Comparison of ENCODE assay signal across 2 cellular contexts in the genomic region with DNA sequence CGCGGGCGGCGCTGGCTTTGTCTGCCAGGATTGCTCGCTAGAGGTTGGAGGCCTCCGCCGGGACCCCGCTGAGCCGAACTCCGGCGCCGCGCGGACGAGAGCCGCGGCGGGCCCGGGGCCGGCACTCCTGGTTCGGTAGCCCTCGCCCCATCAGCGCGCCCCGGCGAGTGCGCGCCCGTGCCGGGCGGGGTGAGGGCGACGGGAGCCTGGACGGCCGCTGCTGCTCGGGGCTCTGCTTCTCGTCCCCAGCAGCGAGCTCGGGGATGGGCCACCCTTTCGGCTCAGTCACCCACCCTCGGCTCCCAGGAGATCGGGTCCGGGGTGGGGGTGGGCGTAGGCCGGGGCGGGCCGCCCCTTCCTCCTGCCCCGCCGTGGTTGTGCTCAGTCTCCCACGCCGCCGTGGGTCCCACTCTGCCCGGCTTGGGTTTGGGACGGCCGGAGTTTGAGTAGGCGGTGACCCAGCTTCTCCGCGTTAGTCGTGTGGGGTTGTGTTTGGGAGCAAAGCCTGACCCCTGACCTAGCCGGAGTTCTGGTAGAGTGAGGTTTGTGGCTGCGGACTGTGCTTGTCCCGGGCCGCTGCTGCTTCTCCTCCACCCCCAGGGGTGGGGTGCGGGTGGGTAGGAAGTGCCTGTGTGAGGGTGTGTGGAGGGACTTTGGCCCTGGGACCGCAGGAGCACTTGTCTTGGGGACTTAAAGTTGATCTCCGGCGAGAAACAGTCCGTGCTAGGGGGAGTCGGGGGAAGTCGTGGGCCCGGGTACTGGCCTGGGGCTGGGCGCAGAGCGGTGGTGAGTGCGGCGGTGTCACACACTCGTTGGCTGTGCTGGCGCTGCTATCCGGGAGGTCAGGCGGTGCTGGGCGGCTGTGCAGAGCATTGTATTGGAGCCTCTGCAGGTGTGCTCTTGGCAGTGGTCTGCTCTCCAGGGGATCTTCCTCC.
TF ChIP-seq lines count a peak whose summit lies in the region.

No MANE protein-coding gene starts in this region.

TF ChIP-seq in A549, 52 proteins besides CTCF, POLR2A, EP300 and RAD21:
- 0 out of 5 replicates have a peak, but pooled peaks of 1 of the 2 experiments have one; percentile 21 for TF ChIP-seq JUN (IDR thresholded peaks at IDR 0.05)
- no peak for TF ChIP-seq SREBF2 (IDR thresholded peaks at IDR 0.05)

TF ChIP-seq in HepG2, 621 proteins besides CTCF, POLR2A, EP300 and RAD21 (continues in another document):
- TF ChIP-seq, protein P1, sequence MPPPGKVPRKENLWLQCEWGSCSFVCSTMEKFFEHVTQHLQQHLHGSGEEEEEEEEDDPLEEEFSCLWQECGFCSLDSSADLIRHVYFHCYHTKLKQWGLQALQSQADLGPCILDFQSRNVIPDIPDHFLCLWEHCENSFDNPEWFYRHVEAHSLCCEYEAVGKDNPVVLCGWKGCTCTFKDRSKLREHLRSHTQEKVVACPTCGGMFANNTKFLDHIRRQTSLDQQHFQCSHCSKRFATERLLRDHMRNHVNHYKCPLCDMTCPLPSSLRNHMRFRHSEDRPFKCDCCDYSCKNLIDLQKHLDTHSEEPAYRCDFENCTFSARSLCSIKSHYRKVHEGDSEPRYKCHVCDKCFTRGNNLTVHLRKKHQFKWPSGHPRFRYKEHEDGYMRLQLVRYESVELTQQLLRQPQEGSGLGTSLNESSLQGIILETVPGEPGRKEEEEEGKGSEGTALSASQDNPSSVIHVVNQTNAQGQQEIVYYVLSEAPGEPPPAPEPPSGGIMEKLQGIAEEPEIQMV (CRISPR knock-in tag; IDR thresholded peaks at IDR 0.05; ENCODE audit: low read depth) = no peak
- TF ChIP-seq PHF8 (CRISPR knock-in tag; IDR thresholded peaks at IDR 0.05) = peak; percentile 46
- TF ChIP-seq PAF1 (CRISPR knock-in tag; IDR thresholded peaks at IDR 0.05) = no peak
- TF ChIP-seq, protein P2, sequence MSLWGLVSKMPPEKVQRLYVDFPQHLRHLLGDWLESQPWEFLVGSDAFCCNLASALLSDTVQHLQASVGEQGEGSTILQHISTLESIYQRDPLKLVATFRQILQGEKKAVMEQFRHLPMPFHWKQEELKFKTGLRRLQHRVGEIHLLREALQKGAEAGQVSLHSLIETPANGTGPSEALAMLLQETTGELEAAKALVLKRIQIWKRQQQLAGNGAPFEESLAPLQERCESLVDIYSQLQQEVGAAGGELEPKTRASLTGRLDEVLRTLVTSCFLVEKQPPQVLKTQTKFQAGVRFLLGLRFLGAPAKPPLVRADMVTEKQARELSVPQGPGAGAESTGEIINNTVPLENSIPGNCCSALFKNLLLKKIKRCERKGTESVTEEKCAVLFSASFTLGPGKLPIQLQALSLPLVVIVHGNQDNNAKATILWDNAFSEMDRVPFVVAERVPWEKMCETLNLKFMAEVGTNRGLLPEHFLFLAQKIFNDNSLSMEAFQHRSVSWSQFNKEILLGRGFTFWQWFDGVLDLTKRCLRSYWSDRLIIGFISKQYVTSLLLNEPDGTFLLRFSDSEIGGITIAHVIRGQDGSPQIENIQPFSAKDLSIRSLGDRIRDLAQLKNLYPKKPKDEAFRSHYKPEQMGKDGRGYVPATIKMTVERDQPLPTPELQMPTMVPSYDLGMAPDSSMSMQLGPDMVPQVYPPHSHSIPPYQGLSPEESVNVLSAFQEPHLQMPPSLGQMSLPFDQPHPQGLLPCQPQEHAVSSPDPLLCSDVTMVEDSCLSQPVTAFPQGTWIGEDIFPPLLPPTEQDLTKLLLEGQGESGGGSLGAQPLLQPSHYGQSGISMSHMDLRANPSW (CRISPR knock-in tag; IDR thresholded peaks at IDR 0.05; ENCODE audit: borderline replicate concordance) = no peak
- TF ChIP-seq ZMYM2 (CRISPR knock-in tag; IDR thresholded peaks at IDR 0.05) = no peak
- TF ChIP-seq PLRG1 (conservative IDR thresholded peaks at IDR 0.05) = no peak
- 0 out of 2 replicates have a peak, but pooled peaks have one; percentile 20 for TF ChIP-seq ZNF446 (CRISPR knock-in tag; IDR thresholded peaks at IDR 0.05)
- no peak for TF ChIP-seq ISL2 (CRISPR knock-in tag; IDR thresholded peaks at IDR 0.05)
- TF ChIP-seq GFI1 (CRISPR knock-in tag; IDR thresholded peaks at IDR 0.05; ENCODE audit: borderline replicate concordance) = no peak
- TF ChIP-seq FOXP1 (IDR thresholded peaks at IDR 0.05) = no peak
- TF ChIP-seq FOXP1 (CRISPR knock-in tag; IDR thresholded peaks at IDR 0.05) = no peak
- peak; percentile 31; the same call in 1 of the 2 replicates for TF ChIP-seq ZBTB7B (CRISPR knock-in tag; IDR thresholded peaks at IDR 0.05)
- TF ChIP-seq, protein P3, sequence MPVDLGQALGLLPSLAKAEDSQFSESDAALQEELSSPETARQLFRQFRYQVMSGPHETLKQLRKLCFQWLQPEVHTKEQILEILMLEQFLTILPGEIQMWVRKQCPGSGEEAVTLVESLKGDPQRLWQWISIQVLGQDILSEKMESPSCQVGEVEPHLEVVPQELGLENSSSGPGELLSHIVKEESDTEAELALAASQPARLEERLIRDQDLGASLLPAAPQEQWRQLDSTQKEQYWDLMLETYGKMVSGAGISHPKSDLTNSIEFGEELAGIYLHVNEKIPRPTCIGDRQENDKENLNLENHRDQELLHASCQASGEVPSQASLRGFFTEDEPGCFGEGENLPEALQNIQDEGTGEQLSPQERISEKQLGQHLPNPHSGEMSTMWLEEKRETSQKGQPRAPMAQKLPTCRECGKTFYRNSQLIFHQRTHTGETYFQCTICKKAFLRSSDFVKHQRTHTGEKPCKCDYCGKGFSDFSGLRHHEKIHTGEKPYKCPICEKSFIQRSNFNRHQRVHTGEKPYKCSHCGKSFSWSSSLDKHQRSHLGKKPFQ (CRISPR knock-in tag; IDR thresholded peaks at IDR 0.05; ENCODE audit: insufficient replicate concordance) = peak; percentile 26
- TF ChIP-seq ZNF235 (CRISPR knock-in tag; IDR thresholded peaks at IDR 0.05; ENCODE audit: borderline replicate concordance) = no peak
- TF ChIP-seq, protein P4, sequence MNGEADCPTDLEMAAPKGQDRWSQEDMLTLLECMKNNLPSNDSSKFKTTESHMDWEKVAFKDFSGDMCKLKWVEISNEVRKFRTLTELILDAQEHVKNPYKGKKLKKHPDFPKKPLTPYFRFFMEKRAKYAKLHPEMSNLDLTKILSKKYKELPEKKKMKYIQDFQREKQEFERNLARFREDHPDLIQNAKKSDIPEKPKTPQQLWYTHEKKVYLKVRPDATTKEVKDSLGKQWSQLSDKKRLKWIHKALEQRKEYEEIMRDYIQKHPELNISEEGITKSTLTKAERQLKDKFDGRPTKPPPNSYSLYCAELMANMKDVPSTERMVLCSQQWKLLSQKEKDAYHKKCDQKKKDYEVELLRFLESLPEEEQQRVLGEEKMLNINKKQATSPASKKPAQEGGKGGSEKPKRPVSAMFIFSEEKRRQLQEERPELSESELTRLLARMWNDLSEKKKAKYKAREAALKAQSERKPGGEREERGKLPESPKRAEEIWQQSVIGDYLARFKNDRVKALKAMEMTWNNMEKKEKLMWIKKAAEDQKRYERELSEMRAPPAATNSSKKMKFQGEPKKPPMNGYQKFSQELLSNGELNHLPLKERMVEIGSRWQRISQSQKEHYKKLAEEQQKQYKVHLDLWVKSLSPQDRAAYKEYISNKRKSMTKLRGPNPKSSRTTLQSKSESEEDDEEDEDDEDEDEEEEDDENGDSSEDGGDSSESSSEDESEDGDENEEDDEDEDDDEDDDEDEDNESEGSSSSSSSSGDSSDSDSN (CRISPR knock-in tag; IDR thresholded peaks at IDR 0.05) = peak; percentile 58; the same call in 1 of the 2 replicates
- no peak for TF ChIP-seq HNF4A (CRISPR knock-in tag; IDR thresholded peaks at IDR 0.05)
- peak; percentile 39; the same call in 1 of the 2 replicates for TF ChIP-seq YEATS4 (CRISPR knock-in tag; IDR thresholded peaks at IDR 0.05; ENCODE audit: borderline replicate concordance)
- TF ChIP-seq, protein P5, sequence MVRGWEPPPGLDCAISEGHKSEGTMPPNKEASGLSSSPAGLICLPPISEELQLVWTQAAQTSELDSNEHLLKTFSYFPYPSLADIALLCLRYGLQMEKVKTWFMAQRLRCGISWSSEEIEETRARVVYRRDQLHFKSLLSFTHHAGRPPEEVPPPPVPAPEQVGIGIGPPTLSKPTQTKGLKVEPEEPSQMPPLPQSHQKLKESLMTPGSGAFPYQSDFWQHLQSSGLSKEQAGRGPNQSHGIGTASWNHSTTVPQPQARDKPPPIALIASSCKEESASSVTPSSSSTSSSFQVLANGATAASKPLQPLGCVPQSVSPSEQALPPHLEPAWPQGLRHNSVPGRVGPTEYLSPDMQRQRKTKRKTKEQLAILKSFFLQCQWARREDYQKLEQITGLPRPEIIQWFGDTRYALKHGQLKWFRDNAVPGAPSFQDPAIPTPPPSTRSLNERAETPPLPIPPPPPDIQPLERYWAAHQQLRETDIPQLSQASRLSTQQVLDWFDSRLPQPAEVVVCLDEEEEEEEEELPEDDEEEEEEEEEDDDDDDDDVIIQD (CRISPR knock-in tag; IDR thresholded peaks at IDR 0.05; ENCODE audit: low read depth) = no peak
- no peak for TF ChIP-seq ZSCAN21 (CRISPR knock-in tag; IDR thresholded peaks at IDR 0.05; ENCODE audit: borderline replicate concordance)
- TF ChIP-seq HOXA3 (CRISPR knock-in tag; IDR thresholded peaks at IDR 0.05) = peak; percentile 29; the same call in 1 of the 2 replicates
- TF ChIP-seq, protein P6, sequence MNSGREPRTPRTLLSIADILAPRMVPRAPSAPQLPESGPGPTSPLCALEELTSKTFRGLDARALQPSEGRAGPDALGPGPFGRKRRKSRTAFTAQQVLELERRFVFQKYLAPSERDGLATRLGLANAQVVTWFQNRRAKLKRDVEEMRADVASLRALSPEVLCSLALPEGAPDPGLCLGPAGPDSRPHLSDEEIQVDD (CRISPR knock-in tag; IDR thresholded peaks at IDR 0.05; ENCODE audit: borderline replicate concordance) = peak; percentile 66; the same call in 1 of the 2 replicates
- peak; percentile 62; the same call in 1 of the 2 replicates for TF ChIP-seq RNF2 (conservative IDR thresholded peaks at IDR 0.05; ENCODE audit: low read depth)
- TF ChIP-seq, protein P7, sequence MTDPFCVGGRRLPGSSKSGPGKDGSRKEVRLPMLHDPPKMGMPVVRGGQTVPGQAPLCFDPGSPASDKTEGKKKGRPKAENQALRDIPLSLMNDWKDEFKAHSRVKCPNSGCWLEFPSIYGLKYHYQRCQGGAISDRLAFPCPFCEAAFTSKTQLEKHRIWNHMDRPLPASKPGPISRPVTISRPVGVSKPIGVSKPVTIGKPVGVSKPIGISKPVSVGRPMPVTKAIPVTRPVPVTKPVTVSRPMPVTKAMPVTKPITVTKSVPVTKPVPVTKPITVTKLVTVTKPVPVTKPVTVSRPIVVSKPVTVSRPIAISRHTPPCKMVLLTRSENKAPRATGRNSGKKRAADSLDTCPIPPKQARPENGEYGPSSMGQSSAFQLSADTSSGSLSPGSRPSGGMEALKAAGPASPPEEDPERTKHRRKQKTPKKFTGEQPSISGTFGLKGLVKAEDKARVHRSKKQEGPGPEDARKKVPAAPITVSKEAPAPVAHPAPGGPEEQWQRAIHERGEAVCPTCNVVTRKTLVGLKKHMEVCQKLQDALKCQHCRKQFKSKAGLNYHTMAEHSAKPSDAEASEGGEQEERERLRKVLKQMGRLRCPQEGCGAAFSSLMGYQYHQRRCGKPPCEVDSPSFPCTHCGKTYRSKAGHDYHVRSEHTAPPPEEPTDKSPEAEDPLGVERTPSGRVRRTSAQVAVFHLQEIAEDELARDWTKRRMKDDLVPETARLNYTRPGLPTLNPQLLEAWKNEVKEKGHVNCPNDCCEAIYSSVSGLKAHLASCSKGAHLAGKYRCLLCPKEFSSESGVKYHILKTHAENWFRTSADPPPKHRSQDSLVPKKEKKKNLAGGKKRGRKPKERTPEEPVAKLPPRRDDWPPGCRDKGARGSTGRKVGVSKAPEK (CRISPR knock-in tag; IDR thresholded peaks at IDR 0.05; ENCODE audit: borderline replicate concordance) = no peak
- no peak for TF ChIP-seq GABPA (IDR thresholded peaks at IDR 0.05; ENCODE audit: low read depth, low read length)
- TF ChIP-seq GABPA (CRISPR knock-in tag; IDR thresholded peaks at IDR 0.05; ENCODE audit: low read depth) = no peak
- no peak for TF ChIP-seq MYNN (CRISPR knock-in tag; IDR thresholded peaks at IDR 0.05; ENCODE audit: low read depth)
- TF ChIP-seq, protein P8, sequence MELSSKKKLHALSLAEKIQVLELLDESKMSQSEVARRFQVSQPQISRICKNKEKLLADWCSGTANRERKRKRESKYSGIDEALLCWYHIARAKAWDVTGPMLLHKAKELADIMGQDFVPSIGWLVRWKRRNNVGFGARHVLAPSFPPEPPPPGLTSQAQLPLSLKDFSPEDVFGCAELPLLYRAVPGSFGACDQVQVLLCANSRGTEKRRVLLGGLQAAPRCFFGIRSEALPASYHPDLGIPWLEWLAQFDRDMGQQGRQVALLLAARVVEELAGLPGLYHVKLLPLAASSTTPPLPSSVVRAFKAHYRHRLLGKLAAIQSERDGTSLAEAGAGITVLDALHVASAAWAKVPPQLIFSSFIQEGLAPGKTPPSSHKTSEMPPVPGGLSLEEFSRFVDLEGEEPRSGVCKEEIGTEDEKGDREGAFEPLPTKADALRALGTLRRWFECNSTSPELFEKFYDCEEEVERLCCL (CRISPR knock-in tag; IDR thresholded peaks at IDR 0.05; ENCODE audit: borderline replicate concordance) = no peak
- TF ChIP-seq, protein P9, sequence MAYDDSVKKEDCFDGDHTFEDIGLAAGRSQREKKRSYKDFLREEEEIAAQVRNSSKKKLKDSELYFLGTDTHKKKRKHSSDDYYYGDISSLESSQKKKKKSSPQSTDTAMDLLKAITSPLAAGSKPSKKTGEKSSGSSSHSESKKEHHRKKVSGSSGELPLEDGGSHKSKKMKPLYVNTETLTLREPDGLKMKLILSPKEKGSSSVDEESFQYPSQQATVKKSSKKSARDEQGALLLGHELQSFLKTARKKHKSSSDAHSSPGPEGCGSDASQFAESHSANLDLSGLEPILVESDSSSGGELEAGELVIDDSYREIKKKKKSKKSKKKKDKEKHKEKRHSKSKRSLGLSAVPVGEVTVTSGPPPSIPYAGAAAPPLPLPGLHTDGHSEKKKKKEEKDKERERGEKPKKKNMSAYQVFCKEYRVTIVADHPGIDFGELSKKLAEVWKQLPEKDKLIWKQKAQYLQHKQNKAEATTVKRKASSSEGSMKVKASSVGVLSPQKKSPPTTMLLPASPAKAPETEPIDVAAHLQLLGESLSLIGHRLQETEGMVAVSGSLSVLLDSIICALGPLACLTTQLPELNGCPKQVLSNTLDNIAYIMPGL (CRISPR knock-in tag; IDR thresholded peaks at IDR 0.05; ENCODE audit: borderline replicate concordance in 1 of 2, low read depth in 1 of 2) = peak in 1 of 2 experiments; percentile 35; a peak in 1 of 4 replicates
- TF ChIP-seq NONO (IDR thresholded peaks at IDR 0.05) = no peak
- 0 out of 2 replicates have a peak, but pooled peaks have one; percentile 37 for TF ChIP-seq NONO (CRISPR knock-in tag; conservative IDR thresholded peaks at IDR 0.05)
- TF ChIP-seq ZNF629 (CRISPR knock-in tag; conservative IDR thresholded peaks at IDR 0.05) = no peak
- TF ChIP-seq ZNF224 (CRISPR knock-in tag; IDR thresholded peaks at IDR 0.05) = 0 out of 2 replicates have a peak, but pooled peaks have one; percentile 43
- no peak for TF ChIP-seq DMAP1 (CRISPR knock-in tag; IDR thresholded peaks at IDR 0.05)
- TF ChIP-seq, protein P10, sequence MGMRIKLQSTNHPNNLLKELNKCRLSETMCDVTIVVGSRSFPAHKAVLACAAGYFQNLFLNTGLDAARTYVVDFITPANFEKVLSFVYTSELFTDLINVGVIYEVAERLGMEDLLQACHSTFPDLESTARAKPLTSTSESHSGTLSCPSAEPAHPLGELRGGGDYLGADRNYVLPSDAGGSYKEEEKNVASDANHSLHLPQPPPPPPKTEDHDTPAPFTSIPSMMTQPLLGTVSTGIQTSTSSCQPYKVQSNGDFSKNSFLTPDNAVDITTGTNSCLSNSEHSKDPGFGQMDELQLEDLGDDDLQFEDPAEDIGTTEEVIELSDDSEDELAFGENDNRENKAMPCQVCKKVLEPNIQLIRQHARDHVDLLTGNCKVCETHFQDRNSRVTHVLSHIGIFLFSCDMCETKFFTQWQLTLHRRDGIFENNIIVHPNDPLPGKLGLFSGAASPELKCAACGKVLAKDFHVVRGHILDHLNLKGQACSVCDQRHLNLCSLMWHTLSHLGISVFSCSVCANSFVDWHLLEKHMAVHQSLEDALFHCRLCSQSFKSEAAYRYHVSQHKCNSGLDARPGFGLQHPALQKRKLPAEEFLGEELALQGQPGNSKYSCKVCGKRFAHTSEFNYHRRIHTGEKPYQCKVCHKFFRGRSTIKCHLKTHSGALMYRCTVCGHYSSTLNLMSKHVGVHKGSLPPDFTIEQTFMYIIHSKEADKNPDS (CRISPR knock-in tag; IDR thresholded peaks at IDR 0.05) = no peak
- TF ChIP-seq MIXL1 (CRISPR knock-in tag; IDR thresholded peaks at IDR 0.05) = no peak
